21 cellular contexts compared by ENCODE assay signal in the genomic region with DNA sequence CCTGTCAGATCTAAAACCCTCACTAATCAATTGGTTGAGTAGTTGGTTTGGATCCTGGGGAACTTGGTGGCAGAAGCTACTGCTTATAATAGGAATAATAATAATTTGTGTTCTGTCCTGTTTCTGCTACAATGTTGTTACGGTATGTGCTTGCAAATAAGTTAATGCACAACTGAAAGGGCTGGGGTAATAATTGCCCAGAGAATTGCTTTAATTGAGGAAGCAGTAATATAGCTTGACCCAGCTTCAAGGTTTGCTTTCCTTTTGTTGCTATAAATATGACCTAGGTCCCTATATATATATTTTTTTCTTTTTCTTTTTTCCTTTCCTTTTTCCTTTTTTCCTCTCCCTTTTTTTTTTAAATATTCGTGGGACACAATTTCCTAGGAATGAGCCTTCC. TPM values are rescaled to one million over a fixed set of nuclear protein-coding genes. Genes with fewer than 3 reads are reported as not detected.
DNase-seq lines count a peak whose midpoint lies in the region; ATAC-seq, FAIRE-seq and TF ChIP-seq lines count a peak whose summit lies in the region.
"Had no signal": no experiment of that assay in that cellular context is flagged by ENCODE, and none has a peak within 500 bp of the region (broad histone marks: within the 10 kb centered on the region; RNA-seq: fewer than 3 reads in every experiment).

No MANE protein-coding gene starts in this region.

- DNase-seq in Peyer's patch (no peak), left kidney (ENCODE audit: low read depth, low spot score) (peak; percentile 3), pancreas (no peak), small intestine (peak; percentile 41), SKM-1 (lab: John Stamatoyannopoulos, UW; ENCODE audit: unreplicated experiment) (no peak), SKM-1 treated with dmso at 0.1 percent for 144 hours (lab: John Stamatoyannopoulos, UW; ENCODE audit: unreplicated experiment) (no peak), caudate nucleus (lab: John Stamatoyannopoulos, UW) (no peak)
- DNase-seq: AML-193; Caco-2; Calu3; CD4-positive, alpha-beta T cell; CD8-positive, alpha-beta T cell; DMS79 treated with DMSO at 0.1 percent for 48 hours; GF-D8 had no signal

- H3K4me1 ChIP-seq in Peyer's patch (no peaks in the 10 kb centered on the region), pancreas (no peaks in the 10 kb centered on the region), small intestine (ENCODE audit: control insufficient read depth in 2 of 2, insufficient read depth in 1 of 2, low read depth in 1 of 2, low read length in 1 of 2) (no peaks in the 10 kb centered on the region)
- H3K4me1 ChIP-seq: A549; BLaER1 treated with 17β-estradiol and CSF1 and Interleukin-3, amounts not matched to agents 10 nM and 100 nM; Caco-2 had no signal

- H3K4me3 ChIP-seq in Peyer's patch = no peak overlapping the region
- H3K4me3 ChIP-seq in pancreas = no peak overlapping the region
- no peak overlapping the region for H3K4me3 ChIP-seq in small intestine (ENCODE audit: low read depth in 1 of 2, low read length in 2 of 2)
- H3K4me3 ChIP-seq: A549; BLaER1 treated with 17β-estradiol and CSF1 and Interleukin-3, amounts not matched to agents 10 nM and 100 nM had no signal

- peak; percentile 20 for FAIRE-seq in pancreas (lab: Jason Lieb, UNC)
- no peak for FAIRE-seq in small intestine (lab: Jason Lieb, UNC)
- FAIRE-seq: D721Med, G401.6, GM19239 had no signal

- 23 to 30% methylated on average over 2 of the region's 2 CpGs for WGBS in pancreas, 2 donors
- 14 to 51% (median 23%) methylated on average over 2 of the region's 2 CpGs for WGBS in small intestine, 3 donors

- TF ChIP-seq POLR2A in Peyer's patch (IDR thresholded peaks at IDR 0.05) = no peak

- H3K36me3 ChIP-seq in Peyer's patch (no peaks in the 10 kb centered on the region), pancreas (no peaks in the 10 kb centered on the region), small intestine (ENCODE audit: control insufficient read depth in 2 of 2, insufficient read depth in 2 of 2, low read length in 2 of 2) (no peaks in the 10 kb centered on the region)
- H3K36me3 ChIP-seq: BLaER1 treated with 17β-estradiol and CSF1 and Interleukin-3, amounts not matched to agents 10 nM and 100 nM had no signal

- H3K9me3 ChIP-seq in Peyer's patch (no peaks in the 10 kb centered on the region), pancreas (no peaks in the 10 kb centered on the region), small intestine (ENCODE audit: control insufficient read depth, low read depth) (no peaks in the 10 kb centered on the region)
- H3K9me3 ChIP-seq: A549; BLaER1 treated with 17β-estradiol and CSF1 and Interleukin-3, amounts not matched to agents 10 nM and 100 nM; Caco-2 had no signal

- no peak for TF ChIP-seq CTCF in Peyer's patch (IDR thresholded peaks at IDR 0.05)
- no peak for TF ChIP-seq CTCF in pancreas (IDR thresholded peaks at IDR 0.05)

- no peak for ATAC-seq in pancreas
- ATAC-seq: A549; CD8-positive, alpha-beta T cell had no signal

- intact Hi-C loops in pancreas (cut with DNase I) = no loop called here

- H3K27me3 ChIP-seq in Peyer's patch (no peaks in the 10 kb centered on the region), pancreas (peaks cover 0 to 11% (median 0%) of the 10 kb centered on the region in 4 donors), small intestine (ENCODE audit: control insufficient read depth in 2 of 2, insufficient read depth in 2 of 2, low read length in 2 of 2) (no peaks in the 10 kb centered on the region)
- H3K27me3 ChIP-seq: BLaER1 treated with 17β-estradiol and CSF1 and Interleukin-3, amounts not matched to agents 10 nM and 100 nM had no signal

- H3K27ac ChIP-seq in Peyer's patch = peak overlapping the region in 3 of 4 donors; percentile 40 to 64 (median 54)
- no peak overlapping the region for H3K27ac ChIP-seq in pancreas
- H3K27ac ChIP-seq in small intestine (ENCODE audit: low read depth in 1 of 2, low read length in 1 of 2) = no peak overlapping the region
- no peak overlapping the region for H3K27ac ChIP-seq in caudate nucleus (ENCODE audit: low read depth, low read length)
- H3K27ac ChIP-seq: 22Rv1; A549; BLaER1 treated with 17β-estradiol and CSF1 and Interleukin-3, amounts not matched to agents 10 nM and 100 nM; C4-2B had no signal

RNA-seq across cellular contexts. Expression of a gene that starts 21.4 kb away (rescaled TPM):
- 10 to 100 TPM; 20.1 to 30.1 (median 25.4) TPM for total RNA-seq in Peyer's patch
- total RNA-seq in pancreas = 1 to 10 TPM; 2.5 to 6.0 (median 4.7) TPM
- polyA plus RNA-seq in pancreas = 1 to 10 TPM; 1.6 to 4.1 TPM
- polyA plus RNA-seq in small intestine = 10 to 100 TPM in 1 of 3 donors, 1 to 10 TPM in 2; 4.6 to 12.5 (median 7.8) TPM

Comparison
In these comparisons a context has a peak if more than half of its experiments do, and no peak if none do; other contexts are left out.
1. DNase-seq: peak in left kidney (single experiment) and small intestine (single experiment); none in Peyer's patch (0 of 3), pancreas (0 of 6), SKM-1 (single experiment), SKM-1 treated with dmso at 0.1 percent for 144 hours (single experiment) and caudate nucleus (0 of 61).
2. H3K27ac ChIP-seq: peak in Peyer's patch (3 of 4); none in pancreas (0 of 4), small intestine (0 of 2) and caudate nucleus (single experiment).